2 cellular contexts compared by ENCODE assay signal in the genomic region with DNA sequence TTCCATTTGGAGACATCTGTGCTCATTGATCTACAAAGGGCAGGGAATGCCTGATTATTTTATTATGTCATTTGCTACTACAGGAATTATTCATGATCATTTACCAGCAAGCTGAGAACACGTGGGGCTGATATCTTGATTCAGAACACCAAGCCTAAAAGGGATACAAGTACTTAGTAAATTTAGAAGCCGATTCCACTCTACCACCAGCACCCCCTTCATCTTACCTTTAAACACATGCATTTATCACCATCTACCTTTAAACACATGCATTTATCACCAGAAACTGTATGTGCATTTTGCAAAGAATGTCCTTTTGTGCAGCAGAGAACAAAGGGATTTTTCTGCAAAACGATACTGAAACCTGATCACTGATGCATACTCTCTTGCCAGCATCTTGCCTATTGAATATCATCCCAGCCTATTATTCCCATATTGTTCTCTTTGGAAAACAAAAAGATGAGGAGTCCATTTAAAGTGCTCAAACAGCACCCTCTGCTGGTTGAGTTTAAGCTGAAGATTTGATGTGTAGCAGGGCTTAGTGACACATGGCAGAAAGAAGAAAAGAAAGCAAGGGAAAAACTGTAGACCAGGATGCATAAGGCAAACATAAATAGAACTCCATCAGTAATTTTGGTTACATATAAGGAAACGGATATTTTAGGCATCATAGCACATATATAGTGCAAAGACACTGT.
TF ChIP-seq lines count a peak whose summit lies in the region.

No MANE protein-coding gene starts in this region.

TF ChIP-seq in A549, 52 proteins besides CTCF, POLR2A, EP300 and RAD21:
- 0 out of 2 replicates have a peak, but pooled peaks have one; percentile 42 for TF ChIP-seq MYC (IDR thresholded peaks at IDR 0.05; ENCODE audit: borderline replicate concordance, low read length)
- TF ChIP-seq USF2 (IDR thresholded peaks at IDR 0.05): no peak
- no peak for TF ChIP-seq KDM5A (IDR thresholded peaks at IDR 0.05)
- TF ChIP-seq, protein P1, sequence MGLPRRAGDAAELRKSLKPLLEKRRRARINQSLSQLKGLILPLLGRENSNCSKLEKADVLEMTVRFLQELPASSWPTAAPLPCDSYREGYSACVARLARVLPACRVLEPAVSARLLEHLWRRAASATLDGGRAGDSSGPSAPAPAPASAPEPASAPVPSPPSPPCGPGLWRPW (IDR thresholded peaks at IDR 0.05): no peak
- TF ChIP-seq, protein P2, sequence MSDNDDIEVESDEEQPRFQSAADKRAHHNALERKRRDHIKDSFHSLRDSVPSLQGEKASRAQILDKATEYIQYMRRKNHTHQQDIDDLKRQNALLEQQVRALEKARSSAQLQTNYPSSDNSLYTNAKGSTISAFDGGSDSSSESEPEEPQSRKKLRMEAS (IDR thresholded peaks at IDR 0.05): peak; percentile 74
- TF ChIP-seq KDM1A (IDR thresholded peaks at IDR 0.05; ENCODE audit: low read depth): no peak
- peak; percentile 97 for TF ChIP-seq SMC3 (IDR thresholded peaks at IDR 0.05)
TF ChIP-seq in A549: peak in this region for 3.

TF ChIP-seq in HCT116, 20 proteins besides CTCF, POLR2A, EP300 and RAD21:
- peak; percentile 57 for TF ChIP-seq CBX3 (IDR thresholded peaks at IDR 0.05; ENCODE audit: low read depth)
- TF ChIP-seq SP1 (IDR thresholded peaks at IDR 0.05; ENCODE audit: low read depth): 0 out of 2 replicates have a peak, but pooled peaks have one; percentile 5
- no peak for TF ChIP-seq FOSL1 (IDR thresholded peaks at IDR 0.05; ENCODE audit: low read depth)
- TF ChIP-seq, protein P3, sequence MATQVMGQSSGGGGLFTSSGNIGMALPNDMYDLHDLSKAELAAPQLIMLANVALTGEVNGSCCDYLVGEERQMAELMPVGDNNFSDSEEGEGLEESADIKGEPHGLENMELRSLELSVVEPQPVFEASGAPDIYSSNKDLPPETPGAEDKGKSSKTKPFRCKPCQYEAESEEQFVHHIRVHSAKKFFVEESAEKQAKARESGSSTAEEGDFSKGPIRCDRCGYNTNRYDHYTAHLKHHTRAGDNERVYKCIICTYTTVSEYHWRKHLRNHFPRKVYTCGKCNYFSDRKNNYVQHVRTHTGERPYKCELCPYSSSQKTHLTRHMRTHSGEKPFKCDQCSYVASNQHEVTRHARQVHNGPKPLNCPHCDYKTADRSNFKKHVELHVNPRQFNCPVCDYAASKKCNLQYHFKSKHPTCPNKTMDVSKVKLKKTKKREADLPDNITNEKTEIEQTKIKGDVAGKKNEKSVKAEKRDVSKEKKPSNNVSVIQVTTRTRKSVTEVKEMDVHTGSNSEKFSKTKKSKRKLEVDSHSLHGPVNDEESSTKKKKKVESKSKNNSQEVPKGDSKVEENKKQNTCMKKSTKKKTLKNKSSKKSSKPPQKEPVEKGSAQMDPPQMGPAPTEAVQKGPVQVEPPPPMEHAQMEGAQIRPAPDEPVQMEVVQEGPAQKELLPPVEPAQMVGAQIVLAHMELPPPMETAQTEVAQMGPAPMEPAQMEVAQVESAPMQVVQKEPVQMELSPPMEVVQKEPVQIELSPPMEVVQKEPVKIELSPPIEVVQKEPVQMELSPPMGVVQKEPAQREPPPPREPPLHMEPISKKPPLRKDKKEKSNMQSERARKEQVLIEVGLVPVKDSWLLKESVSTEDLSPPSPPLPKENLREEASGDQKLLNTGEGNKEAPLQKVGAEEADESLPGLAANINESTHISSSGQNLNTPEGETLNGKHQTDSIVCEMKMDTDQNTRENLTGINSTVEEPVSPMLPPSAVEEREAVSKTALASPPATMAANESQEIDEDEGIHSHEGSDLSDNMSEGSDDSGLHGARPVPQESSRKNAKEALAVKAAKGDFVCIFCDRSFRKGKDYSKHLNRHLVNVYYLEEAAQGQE (IDR thresholded peaks at IDR 0.05; ENCODE audit: low read depth): no peak
- no peak for TF ChIP-seq EZH2 (IDR thresholded peaks at IDR 0.05)
- no peak for TF ChIP-seq EGR1 (IDR thresholded peaks at IDR 0.05; ENCODE audit: low read depth)
- no peak for TF ChIP-seq ZNF274 (IDR thresholded peaks at IDR 0.05; ENCODE audit: low read depth, low read length)
- TF ChIP-seq, protein P2 (IDR thresholded peaks at IDR 0.05): peak; percentile 25; the same call in 1 of the 2 replicates
- no peak for TF ChIP-seq JUND (IDR thresholded peaks at IDR 0.05)
- TF ChIP-seq SRF (IDR thresholded peaks at IDR 0.05; ENCODE audit: low read depth): no peak
